17 cellular contexts compared by ENCODE assay signal in the genomic region with DNA sequence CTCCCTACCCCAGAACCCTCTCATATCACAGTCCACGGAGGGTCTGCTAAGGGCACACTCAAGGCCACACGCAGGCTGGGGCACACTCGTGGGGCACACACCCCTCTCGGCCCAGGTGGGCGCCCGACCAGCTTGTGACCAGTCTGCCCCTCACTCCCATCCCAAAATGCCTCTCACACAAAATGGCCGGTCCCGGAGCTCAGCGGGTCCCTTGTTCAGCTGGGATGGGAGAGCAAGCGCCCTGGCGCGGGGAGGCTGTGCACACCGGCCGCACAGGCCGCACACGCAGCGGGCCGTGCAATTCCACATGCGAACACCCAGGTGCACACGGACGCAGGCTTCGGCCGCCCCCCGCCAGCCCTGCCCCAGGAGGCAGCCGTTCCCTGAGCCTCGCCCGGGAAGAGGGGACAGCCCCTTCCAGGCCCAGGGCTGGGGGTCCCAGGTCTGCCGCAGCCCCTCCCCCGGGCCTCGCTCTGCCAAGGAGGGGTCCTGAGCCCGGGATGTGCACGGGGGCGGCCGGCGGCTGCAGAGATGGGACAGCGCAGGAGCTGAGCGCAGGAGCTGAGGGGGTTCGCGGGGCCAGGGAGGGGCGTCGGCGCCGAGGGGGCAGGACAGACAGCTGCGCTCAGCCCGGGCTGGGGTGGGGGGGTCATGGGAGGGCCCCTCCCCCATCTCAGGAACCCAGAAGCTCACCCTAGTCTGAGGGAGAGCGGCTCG. TPM values are rescaled to one million over a fixed set of nuclear protein-coding genes. Genes with fewer than 3 reads are reported as not detected.
DNase-seq lines count a peak whose midpoint lies in the region; ATAC-seq and TF ChIP-seq lines count a peak whose summit lies in the region.
"Had no signal": no experiment of that assay in that cellular context is flagged by ENCODE, and none has a peak within 500 bp of the region (broad histone marks: within the 10 kb centered on the region; RNA-seq: fewer than 3 reads in every experiment).

No MANE protein-coding gene starts in this region.

- H2BK5ac ChIP-seq in mesendoderm (ENCODE audit: low read length) (no peak overlapping the region), trophoblast cell (ENCODE audit: low read depth, low read length, poor library complexity) (no peak overlapping the region)

- H3K4me3 ChIP-seq in A673 (ENCODE audit: low read depth, low read length, poor library complexity, severe bottlenecking), result peak overlapping the region; percentile 55
- H3K4me3 ChIP-seq in GM23338, result peak overlapping the region; percentile 83
- peak overlapping the region; percentile 56 for H3K4me3 ChIP-seq in mesendoderm (ENCODE audit: low read length)
- H3K4me3 ChIP-seq in coronary artery, result no peak overlapping the region
- no peak overlapping the region for H3K4me3 ChIP-seq in trophoblast cell (ENCODE audit: low read depth, low read length)
- H3K4me3 ChIP-seq: adrenal gland, MG63 had no signal

- peaks cover 21% of the 10 kb centered on the region for H3K27me3 Mint-ChIP-seq in GM23338 (ENCODE audit: insufficient read depth, low read depth, poor library complexity)
- peaks cover 25% of the 10 kb centered on the region for H3K27me3 Mint-ChIP-seq in activated CD4-positive, alpha-beta T cell treated with anti-CD3 and anti-CD28 coated beads for 36 hours

- DNase-seq in A673 (ENCODE audit: low spot score), result no peak
- peak; percentile 65 for DNase-seq in GM23338 (ENCODE audit: low spot score)
- peak in 2 of 61 donors; percentile 24 to 51 for DNase-seq in caudate nucleus (lab: John Stamatoyannopoulos, UW)
- peak; percentile 28 for DNase-seq in mesendoderm
- no peak for DNase-seq in activated CD4-positive, alpha-beta T cell treated with anti-CD3 and anti-CD28 coated beads for 36 hours
- DNase-seq in coronary artery (ENCODE audit: low spot score), result no peak
- no peak for DNase-seq in trophoblast cell
- no peak for DNase-seq in posterior vena cava (ENCODE audit: low spot score)
- DNase-seq: adrenal gland; MG63; NCI-H2029; NCI-H774; Peyer's patch; stimulated activated naive B cell treated with anti-CD40 and anti-IgM and Interleukin-4, amounts not matched to agents 10 μg/mL and 1 μg/mL and 100 μg/mL, for 72 hours had no signal

- intact Hi-C loops in A673 (cut with micrococcal nuclease; ENCODE audit: unreplicated experiment), result no loop called here
- intact Hi-C loops in activated CD4-positive, alpha-beta T cell treated with anti-CD3 and anti-CD28 coated beads for 36 hours (cut with DNase I, micrococcal nuclease), result no loop called here
- intact Hi-C loops in posterior vena cava (cut with DNase I), result no loop called here

- H2BK12ac ChIP-seq in trophoblast cell (ENCODE audit: low read length), result no peak overlapping the region

- peaks cover 10% of the 10 kb centered on the region for H3K4me1 ChIP-seq in A673 (ENCODE audit: insufficient read depth, low read length, poor library complexity, severe bottlenecking)
- H3K4me1 ChIP-seq in GM23338 (ENCODE audit: insufficient read depth), result peaks cover 7% of the 10 kb centered on the region; the same call in 1 of the 2 replicates
- no peaks in the 10 kb centered on the region for H3K4me1 ChIP-seq in mesendoderm (ENCODE audit: control insufficient read depth, low read depth, low read length)
- H3K4me1 ChIP-seq in trophoblast cell (ENCODE audit: control insufficient read depth in 1 of 2, insufficient read depth in 2 of 2, low read length in 2 of 2), result peaks cover 5% of the 10 kb centered on the region in 2 experiments
- H3K4me1 ChIP-seq: adrenal gland had no signal

- H3K18ac ChIP-seq in mesendoderm (ENCODE audit: low read length) (peak overlapping the region; percentile 25), trophoblast cell (ENCODE audit: low read length) (no peak overlapping the region)

- no peaks in the 10 kb centered on the region for H3F3A ChIP-seq in GM23338 (replicated peaks; ENCODE audit: low read depth)

- no peak overlapping the region for H4K12ac ChIP-seq in trophoblast cell (ENCODE audit: low read depth, low read length)

- H3K9me2 ChIP-seq in GM23338 (ENCODE audit: insufficient read depth), result no peaks in the 10 kb centered on the region

- no peak overlapping the region for H4K8ac ChIP-seq in mesendoderm (ENCODE audit: low read depth, low read length)
- no peak overlapping the region for H4K8ac ChIP-seq in trophoblast cell (ENCODE audit: low read depth, low read length)

- peak overlapping the region; percentile 94 for H3K4me2 ChIP-seq in GM23338
- peak overlapping the region; percentile 91 for H3K4me2 ChIP-seq in mesendoderm (ENCODE audit: low read length)
- no peak overlapping the region for H3K4me2 ChIP-seq in trophoblast cell (ENCODE audit: low read length)

- peak overlapping the region; percentile 93 for H3K56ac ChIP-seq in mesendoderm (ENCODE audit: low read length)

- no peak overlapping the region for H4K91ac ChIP-seq in trophoblast cell (ENCODE audit: low read depth, low read length)

- H2BK120ac ChIP-seq in mesendoderm (ENCODE audit: low read depth, low read length) (no peak overlapping the region), trophoblast cell (ENCODE audit: insufficient read depth, low read length, poor library complexity) (no peak overlapping the region)

- H4K20me1 ChIP-seq in GM23338 (replicated peaks; ENCODE audit: insufficient read depth), result peaks cover 4% of the 10 kb centered on the region; the same call in 1 of the 2 replicates

- H4K5ac ChIP-seq in mesendoderm (ENCODE audit: low read length), result no peak overlapping the region

- H3K9me3 ChIP-seq in A673 (ENCODE audit: low read depth, low read length, poor library complexity, severe bottlenecking), result no peaks in the 10 kb centered on the region
- peaks cover 1% of the 10 kb centered on the region for H3K9me3 ChIP-seq in trophoblast cell (ENCODE audit: insufficient read depth, low read depth, low read length)
- H3K9me3 ChIP-seq: adrenal gland, MG63, Peyer's patch had no signal

- no CpG with 5 or more reads among the region's 47 CpGs for whole genome bisulfite sequencing in mesendoderm (ENCODE audit: extremely low coverage, insufficient coverage, low lambda C conversion rate)
- WGBS in trophoblast cell (ENCODE audit: extremely low coverage, insufficient coverage, insufficient read length), result no CpG with 5 or more reads among the region's 47 CpGs

- H3K79me1 ChIP-seq in mesendoderm (ENCODE audit: low read length) (peaks cover 6% of the 10 kb centered on the region), trophoblast cell (ENCODE audit: low read length) (no peaks in the 10 kb centered on the region)

- H2AK5ac ChIP-seq in mesendoderm (ENCODE audit: low read length), result peak overlapping the region; percentile 96
- H2AK5ac ChIP-seq in trophoblast cell (ENCODE audit: low read length), result no peak overlapping the region

- H3K23ac ChIP-seq in mesendoderm (ENCODE audit: low read length), result peak overlapping the region; percentile 99
- no peak overlapping the region for H3K23ac ChIP-seq in trophoblast cell (ENCODE audit: low read length)

- H3K4me1 Mint-ChIP-seq in GM23338, result peaks cover 24% of the 10 kb centered on the region
- H3K4me1 Mint-ChIP-seq in activated CD4-positive, alpha-beta T cell treated with anti-CD3 and anti-CD28 coated beads for 36 hours, result peaks cover 2% of the 10 kb centered on the region

- H3K27ac Mint-ChIP-seq in GM23338, result no peak overlapping the region
- H3K27ac Mint-ChIP-seq in activated CD4-positive, alpha-beta T cell treated with anti-CD3 and anti-CD28 coated beads for 36 hours, result no peak overlapping the region
- H3K27ac Mint-ChIP-seq: activated T-helper 2 cell treated with anti-CD3 and anti-CD28 coated beads, Interferon-gamma antibody, Interleukin-2, Interleukin-4, amounts not matched to agents 10 μg/mL and 5 μg/mL and 100 μg/mL, durations not matched to agents 14 hours and 24 hours and 36 hours; stimulated activated naive B cell treated with anti-CD40 and anti-IgM and Interleukin-4, amounts not matched to agents 10 μg/mL and 1 μg/mL and 100 μg/mL, for 72 hours had no signal

- H3K79me2 ChIP-seq in GM23338 (replicated peaks; ENCODE audit: insufficient read depth) (peaks cover 50% of the 10 kb centered on the region), mesendoderm (ENCODE audit: control insufficient read depth, insufficient read depth, low read length) (peaks cover 19% of the 10 kb centered on the region), trophoblast cell (ENCODE audit: control insufficient read depth, insufficient read depth, low read length, poor library complexity) (no peaks in the 10 kb centered on the region)

- no peak overlapping the region for H3K27ac ChIP-seq in A673 (ENCODE audit: low read depth, low read length, poor library complexity, severe bottlenecking)
- no peak overlapping the region for H3K27ac ChIP-seq in GM23338 (ENCODE audit: low read depth)
- peak overlapping the region; percentile 1 for H3K27ac ChIP-seq in caudate nucleus (ENCODE audit: low read depth, low read length)
- no peak overlapping the region for H3K27ac ChIP-seq in mesendoderm (ENCODE audit: low read depth, low read length)
- H3K27ac ChIP-seq in coronary artery, result no peak overlapping the region
- no peak overlapping the region for H3K27ac ChIP-seq in trophoblast cell (ENCODE audit: low read depth, low read length)
- H3K27ac ChIP-seq: Peyer's patch had no signal

- CTCF ChIA-PET in A673 (lab: Charles Lee), result no interaction called here
- CTCF ChIA-PET in activated CD4-positive, alpha-beta T cell treated with anti-CD3 and anti-CD28 coated beads for 36 hours (lab: Charles Lee), result no interaction called here

- H3K9me3 Mint-ChIP-seq in GM23338, result no peaks in the 10 kb centered on the region
- H3K9me3 Mint-ChIP-seq in activated CD4-positive, alpha-beta T cell treated with anti-CD3 and anti-CD28 coated beads for 36 hours (ENCODE audit: low read depth), result no peaks in the 10 kb centered on the region
- H3K9me3 Mint-ChIP-seq: activated T-helper 2 cell treated with anti-CD3 and anti-CD28 coated beads, Interferon-gamma antibody, Interleukin-2, Interleukin-4, amounts not matched to agents 10 μg/mL and 5 μg/mL and 100 μg/mL, durations not matched to agents 14 hours and 24 hours and 36 hours; stimulated activated naive B cell treated with anti-CD40 and anti-IgM and Interleukin-4, amounts not matched to agents 10 μg/mL and 1 μg/mL and 100 μg/mL, for 72 hours had no signal

- H3K36me3 ChIP-seq in A673 (ENCODE audit: insufficient read depth, low read length, poor library complexity, severe bottlenecking), result no peaks in the 10 kb centered on the region
- no peaks in the 10 kb centered on the region for H3K36me3 ChIP-seq in GM23338 (ENCODE audit: insufficient read depth)
- no peaks in the 10 kb centered on the region for H3K36me3 ChIP-seq in mesendoderm (ENCODE audit: control insufficient read depth, insufficient read depth, low read length)
- H3K36me3 ChIP-seq in trophoblast cell (ENCODE audit: control insufficient read depth in 1 of 2, insufficient read depth in 2 of 2, low read length in 2 of 2), result no peaks in the 10 kb centered on the region
- H3K36me3 ChIP-seq: adrenal gland, MG63, Peyer's patch had no signal

- peak; percentile 17 for ATAC-seq in GM23338
- no peak for ATAC-seq in activated CD4-positive, alpha-beta T cell treated with anti-CD3 and anti-CD28 coated beads for 36 hours
- ATAC-seq: stimulated activated naive B cell treated with anti-CD40 and anti-IgM and Interleukin-4, amounts not matched to agents 10 μg/mL and 1 μg/mL and 100 μg/mL, for 72 hours had no signal

- H2AFZ ChIP-seq in GM23338 (no peak overlapping the region), trophoblast cell (ENCODE audit: insufficient read depth, low read length, poor library complexity) (no peak overlapping the region)

- no peak overlapping the region for H3K14ac ChIP-seq in trophoblast cell (ENCODE audit: low read length)

- H3K4ac ChIP-seq in mesendoderm (ENCODE audit: low read depth, low read length), result no peak overlapping the region
- no peak overlapping the region for H3K4ac ChIP-seq in trophoblast cell (ENCODE audit: low read depth, low read length)

- POLR2A ChIA-PET in A673 (lab: Charles Lee; ENCODE audit: low non-redundant PET), result no interaction called here
- POLR2A ChIA-PET in activated CD4-positive, alpha-beta T cell treated with anti-CD3 and anti-CD28 coated beads for 36 hours (lab: Charles Lee), result no interaction called here

- peak overlapping the region; percentile 76 for H3K4me3 Mint-ChIP-seq in GM23338
- H3K4me3 Mint-ChIP-seq in activated CD4-positive, alpha-beta T cell treated with anti-CD3 and anti-CD28 coated beads for 36 hours, result no peak overlapping the region

- no TSS peak for BruUV-seq in A673 (replicated peaks; lab: Mats Ljungman, UMichigan)

- peak overlapping the region; percentile 88 for H3K9ac ChIP-seq in mesendoderm (ENCODE audit: low read length)
- H3K9ac ChIP-seq in trophoblast cell (ENCODE audit: low read length), result no peak overlapping the region

- no peak for TF ChIP-seq CTCF in A673 (conservative IDR thresholded peaks at IDR 0.05; ENCODE audit: low read depth, low read length)
- TF ChIP-seq CTCF in GM23338 (conservative IDR thresholded peaks at IDR 0.05; ENCODE audit: low read depth in 2 of 2), result no peak
- TF ChIP-seq CTCF in coronary artery (IDR thresholded peaks at IDR 0.05), result no peak

- H2BK15ac ChIP-seq in mesendoderm (replicated peaks; ENCODE audit: low read depth), result no peak overlapping the region

- H3K27me3 ChIP-seq in A673 (replicated peaks; ENCODE audit: insufficient read depth, low read depth, low read length, poor library complexity), result peaks cover 31% of the 10 kb centered on the region
- H3K27me3 ChIP-seq in GM23338 (ENCODE audit: insufficient read depth), result no peaks in the 10 kb centered on the region
- H3K27me3 ChIP-seq in mesendoderm (ENCODE audit: insufficient read depth, low read length, poor library complexity), result no peaks in the 10 kb centered on the region
- peaks cover 24% of the 10 kb centered on the region for H3K27me3 ChIP-seq in trophoblast cell (ENCODE audit: insufficient read depth, low read length)

- H3K36me3 Mint-ChIP-seq in GM23338 (ENCODE audit: low read depth), result no peaks in the 10 kb centered on the region
- no peaks in the 10 kb centered on the region for H3K36me3 Mint-ChIP-seq in activated CD4-positive, alpha-beta T cell treated with anti-CD3 and anti-CD28 coated beads for 36 hours (ENCODE audit: low read depth)
- H3K36me3 Mint-ChIP-seq: stimulated activated naive B cell treated with anti-CD40 and anti-IgM and Interleukin-4, amounts not matched to agents 10 μg/mL and 1 μg/mL and 100 μg/mL, for 72 hours had no signal

RNA-seq across cellular contexts. Expression of a gene that starts 1.3 kb away (rescaled TPM):
- total RNA-seq in A673 (2021), result 6.6 and 15.1 TPM in 2 replicates
- total RNA-seq in GM23338 (2014; rRNA removed; shearing (Covaris generic)), result 61.7 and 92.4 TPM in 2 replicates
- polyA plus RNA-seq in GM23338 (2016; fragmentation: Nextera tagmentation; extraction: Ambion mirVana), result 67.9 and 68.5 TPM in 2 replicates
- polyA plus RNA-seq in mesendoderm (2013, experiment 1 of 2), result 20.9 TPM
- 20.4 TPM for polyA plus RNA-seq in mesendoderm (2013, experiment 2 of 2)
- total RNA-seq in activated CD4-positive, alpha-beta T cell treated with anti-CD3 and anti-CD28 coated beads for 36 hours, result not detected
- polyA plus RNA-seq in trophoblast cell (2013), result 0.21 and 0.22 TPM in 2 replicates
- total RNA-seq in posterior vena cava, result not detected
- total RNA-seq: activated T-helper 2 cell treated with anti-CD3 and anti-CD28 coated beads, Interferon-gamma antibody, Interleukin-2, Interleukin-4, amounts not matched to agents 10 μg/mL and 5 μg/mL and 100 μg/mL, durations not matched to agents 14 hours and 24 hours and 36 hours; epithelial cell of proximal tubule; glomerular endothelial cell; Peyer's patch had no signal

RNA-seq across cellular contexts. Expression of a gene that starts 27.7 kb away (rescaled TPM):
- total RNA-seq in A673 (2021) (7.5 and 13.7 TPM in 2 replicates), posterior vena cava (1 to 10 TPM in 1 of 2 donors, under 1 TPM in 1; 0.42 to 2.6 TPM)
- 37.1 TPM in 2 replicates for total RNA-seq in GM23338 (2014; rRNA removed; shearing (Covaris generic))
- 1.3 and 1.4 TPM in 2 replicates for polyA plus RNA-seq in GM23338 (2016; fragmentation: Nextera tagmentation; extraction: Ambion mirVana)
- 8.6 TPM for polyA plus RNA-seq in mesendoderm (2013, experiment 1 of 2)
- 9.6 TPM for polyA plus RNA-seq in mesendoderm (2013, experiment 2 of 2)
- under 1 TPM; 0.69 to 0.81 TPM for total RNA-seq in activated CD4-positive, alpha-beta T cell treated with anti-CD3 and anti-CD28 coated beads for 36 hours
- polyA plus RNA-seq in trophoblast cell (2013), result 30.0 and 32.8 TPM in 2 replicates

RNA-seq across cellular contexts. Expression of a gene that starts 49.4 kb away (rescaled TPM):
- total RNA-seq in A673 (2021) (148 and 176 TPM in 2 replicates), posterior vena cava (100 to 1,000 TPM; 172 to 331 TPM)
- total RNA-seq in GM23338 (2014; rRNA removed; shearing (Covaris generic)), result 117 and 141 TPM in 2 replicates
- polyA plus RNA-seq in GM23338 (2016; fragmentation: Nextera tagmentation; extraction: Ambion mirVana), result 83.9 and 92.9 TPM in 2 replicates
- 145 TPM for polyA plus RNA-seq in mesendoderm (2013, experiment 1 of 2)
- 147 TPM for polyA plus RNA-seq in mesendoderm (2013, experiment 2 of 2)
- total RNA-seq in activated CD4-positive, alpha-beta T cell treated with anti-CD3 and anti-CD28 coated beads for 36 hours, result 100 to 1,000 TPM; 119 to 133 TPM
- 330 and 341 TPM in 2 replicates for polyA plus RNA-seq in trophoblast cell (2013)

Comparison
In these comparisons a context has a peak if more than half of its experiments do, and no peak if none do; other contexts are left out.
1. DNase-seq: peak in GM23338 (single experiment) and mesendoderm (single experiment); none in A673 (single experiment), activated CD4-positive, alpha-beta T cell treated with anti-CD3 and anti-CD28 coated beads for 36 hours (single experiment), coronary artery (single experiment), trophoblast cell (0 of 2) and posterior vena cava (single experiment).
2. H3K4me3 ChIP-seq: peak in A673 (single experiment), GM23338 (single experiment) and mesendoderm (single experiment); none in coronary artery (single experiment) and trophoblast cell (single experiment).